8 cellular contexts compared by ENCODE assay signal in genomic region chr3:159586587-159587202, GRCh38.
DNase-seq lines count a peak whose midpoint lies in the region; TF ChIP-seq lines count a peak whose summit lies in the region.

No MANE protein-coding gene starts in this region.

- DNase-seq in NCI-H460 (ENCODE audit: extremely low read depth, low read depth) (peak; percentile 4), epithelial cell of proximal tubule (ENCODE audit: low read depth) (no peak), pons (ENCODE audit: low spot score) (peak; percentile 38), NCI-H1694 (lab: John Stamatoyannopoulos, UW) (no peak), DMS79 treated with DMSO at 0.1 percent for 48 hours (lab: John Stamatoyannopoulos, UW) (no peak), GOT3 (lab: John Stamatoyannopoulos, UW) (no peak)
- no peak for DNase-seq in stimulated activated naive CD4-positive, alpha-beta T cell treated with Interleukin-2 at 50 U/mL for 16 hours (lab: John Stamatoyannopoulos, UW)

- TF ChIP-seq CTCF in GM12873 (IDR thresholded peaks at IDR 0.05; ENCODE audit: insufficient read depth, low read depth, low read length, missing control alignments), result peak; percentile 33
- TF ChIP-seq CTCF in epithelial cell of proximal tubule (conservative IDR thresholded peaks at IDR 0.05; ENCODE audit: low read depth, low read length), result peak; percentile 82

- H3K4me3 ChIP-seq in epithelial cell of proximal tubule (ENCODE audit: low read depth, low read length), result no peak overlapping the region

Comparison
In these comparisons a context has a peak if more than half of its experiments do, and no peak if none do; other contexts are left out.
1. DNase-seq: peak in NCI-H460 (single experiment) and pons (single experiment); none in epithelial cell of proximal tubule (single experiment), NCI-H1694 (single experiment), DMS79 treated with DMSO at 0.1 percent for 48 hours (single experiment), stimulated activated naive CD4-positive, alpha-beta T cell treated with Interleukin-2 at 50 U/mL for 16 hours (single experiment) and GOT3 (single experiment).